ENCODE assay signal across 25 cellular contexts in genomic region chr13:88395804-88396203, GRCh38.
A peak's percentile ranks its signal among the peaks of the same experiment; 100 is the strongest.
DNase-seq lines count a peak whose midpoint lies in the region; ATAC-seq, FAIRE-seq and TF ChIP-seq lines count a peak whose summit lies in the region.
"Had no signal": no experiment of that assay in that cellular context is flagged by ENCODE, and none has a peak within 500 bp of the region (broad histone marks: within the 10 kb centered on the region; RNA-seq: fewer than 3 reads in every experiment).

No MANE protein-coding gene starts in this region.

- no peak overlapping the region for H3K27ac Mint-ChIP-seq in T-helper 2 cell treated with Interferon-gamma antibody and Interleukin-4, amounts not matched to agents 5 μg/mL and 100 μg/mL, for 36 hours
- H3K27ac Mint-ChIP-seq: CD14-positive monocyte; CD4-positive, alpha-beta memory T cell; GM23338; H9 had no signal

- BruUV-seq in GM12878 (replicated peaks; lab: Mats Ljungman, UMichigan) = no TSS peak

- DNase-seq in activated T-cell treated with anti-CD3 and anti-CD28 coated beads, Interleukin-2, amount 50 U/mL, for 4 hours = no peak
- DNase-seq in activated T-cell treated with anti-CD3 and anti-CD28 coated beads, Interleukin-2, amount 50 U/mL, for 48 hours = no peak
- DNase-seq in Karpas-422 = no peak
- DNase-seq in GM12878 (ENCODE audit: low read depth, low spot score) = no peak
- DNase-seq in CD1c-positive myeloid dendritic cell (ENCODE audit: extremely low spot score) = no peak
- DNase-seq in T-helper 2 cell treated with Interferon-gamma antibody and Interleukin-4, amounts not matched to agents 5 μg/mL and 100 μg/mL, for 36 hours (ENCODE audit: low spot score) = no peak
- no peak for DNase-seq in KBM-7
- DNase-seq: 8988T; ACHN; AML-193; BE2C; Calu3; CD4-positive, alpha-beta memory T cell; COR-L47; DMS53; DMS79 treated with DMSO at 0.1 percent for 48 hours; GF-D8; H9 had no signal

- no peak for TF ChIP-seq RAD21 in GM12878 (IDR thresholded peaks at IDR 0.05; ENCODE audit: insufficient read depth, low read depth, low read length)

- H3K27me3 Mint-ChIP-seq in activated T-cell treated with anti-CD3 and anti-CD28 coated beads, Interleukin-2, amount 50 U/mL, for 4 hours (ENCODE audit: low read depth) = no peaks in the 10 kb centered on the region
- H3K27me3 Mint-ChIP-seq in T-helper 2 cell treated with Interferon-gamma antibody and Interleukin-4, amounts not matched to agents 5 μg/mL and 100 μg/mL, for 36 hours (ENCODE audit: low read depth) = no peaks in the 10 kb centered on the region
- H3K27me3 Mint-ChIP-seq: CD4-positive, alpha-beta memory T cell had no signal

- H3K27ac ChIP-seq in Karpas-422 (ENCODE audit: low read length) (no peak overlapping the region), GM12878 (ENCODE audit: control insufficient read depth, insufficient read depth) (no peak overlapping the region)
- H3K27ac ChIP-seq: A549; BLaER1 treated with 17β-estradiol and CSF1 and Interleukin-3, amounts not matched to agents 10 nM and 100 nM had no signal

- H3K4me3 Mint-ChIP-seq in activated T-cell treated with anti-CD3 and anti-CD28 coated beads, Interleukin-2, amount 50 U/mL, for 4 hours = no peak overlapping the region
- H3K4me3 Mint-ChIP-seq in T-helper 2 cell treated with Interferon-gamma antibody and Interleukin-4, amounts not matched to agents 5 μg/mL and 100 μg/mL, for 36 hours = no peak overlapping the region
- H3K4me3 Mint-ChIP-seq: CD14-positive monocyte; CD4-positive, alpha-beta memory T cell; GM23338; H9 had no signal

- POLR2A ChIA-PET in GM12878 (lab: Charles Lee) = no interaction called here

- H3K4me1 ChIP-seq in Karpas-422 (ENCODE audit: low read length) = no peaks in the 10 kb centered on the region
- no peaks in the 10 kb centered on the region for H3K4me1 ChIP-seq in GM12878 (ENCODE audit: control insufficient read depth, insufficient read depth, low read length)
- H3K4me1 ChIP-seq: A549; BE2C; BLaER1 treated with 17β-estradiol and CSF1 and Interleukin-3, amounts not matched to agents 10 nM and 100 nM had no signal

- no peak overlapping the region for H3K9ac ChIP-seq in Karpas-422 (ENCODE audit: low read length)
- no peak overlapping the region for H3K9ac ChIP-seq in GM12878 (ENCODE audit: control insufficient read depth, insufficient read depth, low read length)
- H3K9ac ChIP-seq: BLaER1 treated with 17β-estradiol and CSF1 and Interleukin-3, amounts not matched to agents 10 nM and 100 nM had no signal

- no peak overlapping the region for H3K4me2 ChIP-seq in Karpas-422 (ENCODE audit: low read depth, low read length, poor library complexity, severe bottlenecking)
- no peak overlapping the region for H3K4me2 ChIP-seq in GM12878 (ENCODE audit: control insufficient read depth, insufficient read depth)
- H3K4me2 ChIP-seq: A549; BLaER1 treated with 17β-estradiol and CSF1 and Interleukin-3, amounts not matched to agents 10 nM and 100 nM; GM23338 had no signal

- no peaks in the 10 kb centered on the region for H3K27me3 ChIP-seq in Karpas-422 (ENCODE audit: low read length)
- no peaks in the 10 kb centered on the region for H3K27me3 ChIP-seq in GM12878 (replicated peaks in 1 of 2; ENCODE audit: control insufficient read depth in 2 of 2, insufficient read depth in 2 of 2, low read length in 1 of 2)
- H3K27me3 ChIP-seq: BE2C; BLaER1 treated with 17β-estradiol and CSF1 and Interleukin-3, amounts not matched to agents 10 nM and 100 nM had no signal

- H3K4me1 Mint-ChIP-seq in activated T-cell treated with anti-CD3 and anti-CD28 coated beads, Interleukin-2, amount 50 U/mL, for 4 hours (ENCODE audit: low read depth) = no peaks in the 10 kb centered on the region
- H3K4me1 Mint-ChIP-seq in T-helper 2 cell treated with Interferon-gamma antibody and Interleukin-4, amounts not matched to agents 5 μg/mL and 100 μg/mL, for 36 hours (ENCODE audit: low read depth) = no peaks in the 10 kb centered on the region
- H3K4me1 Mint-ChIP-seq: CD14-positive monocyte; CD4-positive, alpha-beta memory T cell; GM23338; H9 had no signal

- H4K20me1 ChIP-seq in Karpas-422 (ENCODE audit: insufficient read depth, low read depth, low read length) = no peaks in the 10 kb centered on the region
- H4K20me1 ChIP-seq in GM12878 (ENCODE audit: control insufficient read depth, insufficient read depth) = no peaks in the 10 kb centered on the region
- H4K20me1 ChIP-seq: BLaER1 treated with 17β-estradiol and CSF1 and Interleukin-3, amounts not matched to agents 10 nM and 100 nM had no signal

- H3K9me2 ChIP-seq in Karpas-422 (replicated peaks; ENCODE audit: insufficient read depth, low read length) = no peaks in the 10 kb centered on the region

- RAD21 ChIA-PET in GM12878 (lab: Charles Lee; ENCODE audit: unreplicated experiment) = no interaction called here

- H3K36me3 ChIP-seq in Karpas-422 (ENCODE audit: insufficient read depth, low read length) (no peaks in the 10 kb centered on the region), GM12878 (ENCODE audit: control insufficient read depth in 2 of 2, insufficient read depth in 2 of 2, low read length in 1 of 2) (no peaks in the 10 kb centered on the region)
- H3K36me3 ChIP-seq: BE2C; BLaER1 treated with 17β-estradiol and CSF1 and Interleukin-3, amounts not matched to agents 10 nM and 100 nM had no signal

- H3K4me3 ChIP-seq in Karpas-422 (ENCODE audit: low read length) = no peak overlapping the region
- no peak overlapping the region for H3K4me3 ChIP-seq in GM12878
- H3K4me3 ChIP-seq: A549; BLaER1 treated with 17β-estradiol and CSF1 and Interleukin-3, amounts not matched to agents 10 nM and 100 nM; GM23338 had no signal

- CTCF ChIA-PET in GM12878 (lab: Yijun Ruan, JAX) = no interaction called here

- no peaks in the 10 kb centered on the region for H3K36me3 Mint-ChIP-seq in activated T-cell treated with anti-CD3 and anti-CD28 coated beads, Interleukin-2, amount 50 U/mL, for 4 hours (ENCODE audit: insufficient read depth)
- H3K36me3 Mint-ChIP-seq in T-helper 2 cell treated with Interferon-gamma antibody and Interleukin-4, amounts not matched to agents 5 μg/mL and 100 μg/mL, for 36 hours (ENCODE audit: low read depth) = no peaks in the 10 kb centered on the region
- H3K36me3 Mint-ChIP-seq: CD14-positive monocyte; CD4-positive, alpha-beta memory T cell had no signal

- peak; percentile 51 to 78 for ATAC-seq in activated T-cell treated with anti-CD3 and anti-CD28 coated beads, Interleukin-2, amount 50 U/mL, for 4 hours
- 0 out of 3 replicates have a peak, but pooled peaks have one; percentile 19 for ATAC-seq in GM12878
- ATAC-seq: A549, GM23338, HCT116 had no signal

- H3K79me2 ChIP-seq in Karpas-422 (ENCODE audit: low read length) = no peaks in the 10 kb centered on the region
- H3K79me2 ChIP-seq in GM12878 (ENCODE audit: control insufficient read depth, insufficient read depth, low read length) = no peaks in the 10 kb centered on the region

- in situ Hi-C loops in GM12878 (cut with MboI) = no loop called here
- in situ Hi-C loops in KBM-7 (cut with MboI; ENCODE audit: low pct_unique_long_range_greater_than_20kb, low sequenced_read_pairs) = no loop called here

- SMC1A ChIA-PET in GM12878 (lab: Charles Lee; ENCODE audit: uncharacterized antibody, unreplicated experiment) = no interaction called here

- peak overlapping the region; percentile 71; the same call in 1 of the 2 replicates for H2AFZ ChIP-seq in Karpas-422 (ENCODE audit: low read length)
- no peak overlapping the region for H2AFZ ChIP-seq in GM12878 (ENCODE audit: control insufficient read depth, low read depth, low read length)
- H2AFZ ChIP-seq: GM23338 had no signal

- no peak for TF ChIP-seq POLR2A in GM12878 (IDR thresholded peaks at IDR 0.05; ENCODE audit: low read depth, low read length)

- intact Hi-C loops in GM12878 (cut with micrococcal nuclease; ENCODE audit: unreplicated experiment) = no loop called here

- FAIRE-seq in GM12878 (lab: Jason Lieb, UNC) = no peak
- FAIRE-seq: A549, GM12892, GM19239 had no signal

- H3K9me3 Mint-ChIP-seq in activated T-cell treated with anti-CD3 and anti-CD28 coated beads, Interleukin-2, amount 50 U/mL, for 4 hours = peaks cover 9% of the 10 kb centered on the region
- peaks cover 21% of the 10 kb centered on the region for H3K9me3 Mint-ChIP-seq in T-helper 2 cell treated with Interferon-gamma antibody and Interleukin-4, amounts not matched to agents 5 μg/mL and 100 μg/mL, for 36 hours
- H3K9me3 Mint-ChIP-seq: GM23338, H9 had no signal

- TF ChIP-seq CTCF in GM12878 (IDR thresholded peaks at IDR 0.05 in 2 of 3, conservative IDR thresholded peaks at IDR 0.05 in 1 of 3; ENCODE audit: control insufficient read depth in 2 of 3, extremely low read depth in 1 of 3, insufficient read depth in 1 of 3, low read depth in 3 of 3, low read length in 3 of 3) = no peak

- H3K9me3 ChIP-seq in Karpas-422 (ENCODE audit: low read length) (0 out of 2 replicates have a peak, but pooled peaks cover 3% of the 10 kb centered on the region), GM12878 (replicated peaks; ENCODE audit: control insufficient read depth, insufficient read depth, low read length) (no peaks in the 10 kb centered on the region)
- H3K9me3 ChIP-seq: A549; BE2C; BLaER1 treated with 17β-estradiol and CSF1 and Interleukin-3, amounts not matched to agents 10 nM and 100 nM had no signal

- TF ChIP-seq EP300 in GM12878 (IDR thresholded peaks at IDR 0.05; ENCODE audit: borderline replicate concordance in 1 of 2, control insufficient read depth in 1 of 2, low read depth in 2 of 2, low read length in 2 of 2) = no peak

TF ChIP-seq in GM12878, 131 proteins besides CTCF, POLR2A, EP300 and RAD21 (continues in another document):
- TF ChIP-seq YY1 (IDR thresholded peaks at IDR 0.05; ENCODE audit: low read depth, low read length) (no peak), PBX3 (IDR thresholded peaks at IDR 0.05; ENCODE audit: insufficient replicate concordance, low read depth, low read length) (no peak), MEF2A (IDR thresholded peaks at IDR 0.05; ENCODE audit: insufficient read depth, low read depth, low read length) (no peak), STAT3 (IDR thresholded peaks at IDR 0.05; ENCODE audit: low read depth, low read length) (no peak)
